Comparison of ENCODE assay signal across 1 cellular context in genomic region chr5:127022846-127023245, GRCh38.
TF ChIP-seq lines count a peak whose summit lies in the region.

No MANE protein-coding gene starts in this region.

TF ChIP-seq in HepG2, 621 proteins besides CTCF, POLR2A, EP300 and RAD21 (continued from another document and continues in another):
- TF ChIP-seq TFDP1 (CRISPR knock-in tag; IDR thresholded peaks at IDR 0.05; ENCODE audit: borderline replicate concordance), result peak; percentile 44; the same call in 1 of the 2 replicates
- TF ChIP-seq PATZ1 (CRISPR knock-in tag; IDR thresholded peaks at IDR 0.05), result peak; percentile 12; the same call in 1 of the 2 replicates
- peak; percentile 64; the same call in 1 of the 2 replicates for TF ChIP-seq SOX13 (IDR thresholded peaks at IDR 0.05)
- TF ChIP-seq SOX13 (CRISPR knock-in tag; conservative IDR thresholded peaks at IDR 0.05 in 1 of 2, IDR thresholded peaks at IDR 0.05 in 1 of 2), result peak in 1 of 2 experiments; percentile 93; a peak in 2 of 4 replicates
- TF ChIP-seq, protein P1, sequence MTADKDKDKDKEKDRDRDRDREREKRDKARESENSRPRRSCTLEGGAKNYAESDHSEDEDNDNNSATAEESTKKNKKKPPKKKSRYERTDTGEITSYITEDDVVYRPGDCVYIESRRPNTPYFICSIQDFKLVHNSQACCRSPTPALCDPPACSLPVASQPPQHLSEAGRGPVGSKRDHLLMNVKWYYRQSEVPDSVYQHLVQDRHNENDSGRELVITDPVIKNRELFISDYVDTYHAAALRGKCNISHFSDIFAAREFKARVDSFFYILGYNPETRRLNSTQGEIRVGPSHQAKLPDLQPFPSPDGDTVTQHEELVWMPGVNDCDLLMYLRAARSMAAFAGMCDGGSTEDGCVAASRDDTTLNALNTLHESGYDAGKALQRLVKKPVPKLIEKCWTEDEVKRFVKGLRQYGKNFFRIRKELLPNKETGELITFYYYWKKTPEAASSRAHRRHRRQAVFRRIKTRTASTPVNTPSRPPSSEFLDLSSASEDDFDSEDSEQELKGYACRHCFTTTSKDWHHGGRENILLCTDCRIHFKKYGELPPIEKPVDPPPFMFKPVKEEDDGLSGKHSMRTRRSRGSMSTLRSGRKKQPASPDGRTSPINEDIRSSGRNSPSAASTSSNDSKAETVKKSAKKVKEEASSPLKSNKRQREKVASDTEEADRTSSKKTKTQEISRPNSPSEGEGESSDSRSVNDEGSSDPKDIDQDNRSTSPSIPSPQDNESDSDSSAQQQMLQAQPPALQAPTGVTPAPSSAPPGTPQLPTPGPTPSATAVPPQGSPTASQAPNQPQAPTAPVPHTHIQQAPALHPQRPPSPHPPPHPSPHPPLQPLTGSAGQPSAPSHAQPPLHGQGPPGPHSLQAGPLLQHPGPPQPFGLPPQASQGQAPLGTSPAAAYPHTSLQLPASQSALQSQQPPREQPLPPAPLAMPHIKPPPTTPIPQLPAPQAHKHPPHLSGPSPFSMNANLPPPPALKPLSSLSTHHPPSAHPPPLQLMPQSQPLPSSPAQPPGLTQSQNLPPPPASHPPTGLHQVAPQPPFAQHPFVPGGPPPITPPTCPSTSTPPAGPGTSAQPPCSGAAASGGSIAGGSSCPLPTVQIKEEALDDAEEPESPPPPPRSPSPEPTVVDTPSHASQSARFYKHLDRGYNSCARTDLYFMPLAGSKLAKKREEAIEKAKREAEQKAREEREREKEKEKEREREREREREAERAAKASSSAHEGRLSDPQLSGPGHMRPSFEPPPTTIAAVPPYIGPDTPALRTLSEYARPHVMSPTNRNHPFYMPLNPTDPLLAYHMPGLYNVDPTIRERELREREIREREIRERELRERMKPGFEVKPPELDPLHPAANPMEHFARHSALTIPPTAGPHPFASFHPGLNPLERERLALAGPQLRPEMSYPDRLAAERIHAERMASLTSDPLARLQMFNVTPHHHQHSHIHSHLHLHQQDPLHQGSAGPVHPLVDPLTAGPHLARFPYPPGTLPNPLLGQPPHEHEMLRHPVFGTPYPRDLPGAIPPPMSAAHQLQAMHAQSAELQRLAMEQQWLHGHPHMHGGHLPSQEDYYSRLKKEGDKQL (CRISPR knock-in tag; IDR thresholded peaks at IDR 0.05; ENCODE audit: low read depth), result 0 out of 2 replicates have a peak, but pooled peaks have one; percentile 53
- peak; percentile 49; the same call in 1 of the 2 replicates for TF ChIP-seq TFE3 (CRISPR knock-in tag; IDR thresholded peaks at IDR 0.05)
- TF ChIP-seq IRF2 (CRISPR knock-in tag; IDR thresholded peaks at IDR 0.05), result 0 out of 2 replicates have a peak, but pooled peaks have one; percentile 54
- TF ChIP-seq PAXIP1 (CRISPR knock-in tag; conservative IDR thresholded peaks at IDR 0.05), result peak; percentile 86
- TF ChIP-seq NR2F2 (IDR thresholded peaks at IDR 0.05; ENCODE audit: borderline replicate concordance, low read depth), result peak; percentile 79
- TF ChIP-seq ZNF296 (CRISPR knock-in tag; conservative IDR thresholded peaks at IDR 0.05), result no peak
- TF ChIP-seq TBX3 (IDR thresholded peaks at IDR 0.05; ENCODE audit: borderline replicate concordance), result no peak
- no peak for TF ChIP-seq GLMP (CRISPR knock-in tag; IDR thresholded peaks at IDR 0.05; ENCODE audit: borderline replicate concordance)
- no peak for TF ChIP-seq ATF6 (CRISPR knock-in tag; conservative IDR thresholded peaks at IDR 0.05)
- TF ChIP-seq ZMYM4 (CRISPR knock-in tag; IDR thresholded peaks at IDR 0.05), result peak; percentile 49; the same call in 1 of the 2 replicates
- TF ChIP-seq SP2 (CRISPR knock-in tag; IDR thresholded peaks at IDR 0.05), result no peak
- TF ChIP-seq DMAP1 (CRISPR knock-in tag; IDR thresholded peaks at IDR 0.05), result peak; percentile 50; the same call in 1 of the 2 replicates
- TF ChIP-seq TBX2 (CRISPR knock-in tag; IDR thresholded peaks at IDR 0.05; ENCODE audit: borderline replicate concordance), result 0 out of 2 replicates have a peak, but pooled peaks have one; percentile 16
- TF ChIP-seq SMC3 (IDR thresholded peaks at IDR 0.05; ENCODE audit: low read length), result no peak
- TF ChIP-seq, protein P2, sequence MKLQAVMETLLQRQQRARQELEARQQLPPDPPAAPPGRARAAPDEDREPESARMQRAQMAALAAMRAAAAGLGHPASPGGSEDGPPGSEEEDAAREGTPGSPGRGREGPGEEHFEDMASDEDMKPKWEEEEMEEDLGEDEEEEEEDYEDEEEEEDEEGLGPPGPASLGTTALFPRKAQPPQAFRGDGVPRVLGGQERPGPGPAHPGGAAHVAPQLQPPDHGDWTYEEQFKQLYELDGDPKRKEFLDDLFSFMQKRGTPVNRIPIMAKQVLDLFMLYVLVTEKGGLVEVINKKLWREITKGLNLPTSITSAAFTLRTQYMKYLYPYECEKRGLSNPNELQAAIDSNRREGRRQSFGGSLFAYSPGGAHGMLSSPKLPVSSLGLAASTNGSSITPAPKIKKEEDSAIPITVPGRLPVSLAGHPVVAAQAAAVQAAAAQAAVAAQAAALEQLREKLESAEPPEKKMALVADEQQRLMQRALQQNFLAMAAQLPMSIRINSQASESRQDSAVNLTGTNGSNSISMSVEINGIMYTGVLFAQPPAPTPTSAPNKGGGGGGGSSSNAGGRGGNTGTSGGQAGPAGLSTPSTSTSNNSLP (IDR thresholded peaks at IDR 0.05; ENCODE audit: low read depth, low read length), result peak; percentile 11; the same call in 1 of the 2 replicates
- peak; percentile 49; the same call in 1 of the 2 replicates for TF ChIP-seq ZBTB20 (CRISPR knock-in tag; IDR thresholded peaks at IDR 0.05; ENCODE audit: borderline replicate concordance, low read depth)
- TF ChIP-seq, protein P3, sequence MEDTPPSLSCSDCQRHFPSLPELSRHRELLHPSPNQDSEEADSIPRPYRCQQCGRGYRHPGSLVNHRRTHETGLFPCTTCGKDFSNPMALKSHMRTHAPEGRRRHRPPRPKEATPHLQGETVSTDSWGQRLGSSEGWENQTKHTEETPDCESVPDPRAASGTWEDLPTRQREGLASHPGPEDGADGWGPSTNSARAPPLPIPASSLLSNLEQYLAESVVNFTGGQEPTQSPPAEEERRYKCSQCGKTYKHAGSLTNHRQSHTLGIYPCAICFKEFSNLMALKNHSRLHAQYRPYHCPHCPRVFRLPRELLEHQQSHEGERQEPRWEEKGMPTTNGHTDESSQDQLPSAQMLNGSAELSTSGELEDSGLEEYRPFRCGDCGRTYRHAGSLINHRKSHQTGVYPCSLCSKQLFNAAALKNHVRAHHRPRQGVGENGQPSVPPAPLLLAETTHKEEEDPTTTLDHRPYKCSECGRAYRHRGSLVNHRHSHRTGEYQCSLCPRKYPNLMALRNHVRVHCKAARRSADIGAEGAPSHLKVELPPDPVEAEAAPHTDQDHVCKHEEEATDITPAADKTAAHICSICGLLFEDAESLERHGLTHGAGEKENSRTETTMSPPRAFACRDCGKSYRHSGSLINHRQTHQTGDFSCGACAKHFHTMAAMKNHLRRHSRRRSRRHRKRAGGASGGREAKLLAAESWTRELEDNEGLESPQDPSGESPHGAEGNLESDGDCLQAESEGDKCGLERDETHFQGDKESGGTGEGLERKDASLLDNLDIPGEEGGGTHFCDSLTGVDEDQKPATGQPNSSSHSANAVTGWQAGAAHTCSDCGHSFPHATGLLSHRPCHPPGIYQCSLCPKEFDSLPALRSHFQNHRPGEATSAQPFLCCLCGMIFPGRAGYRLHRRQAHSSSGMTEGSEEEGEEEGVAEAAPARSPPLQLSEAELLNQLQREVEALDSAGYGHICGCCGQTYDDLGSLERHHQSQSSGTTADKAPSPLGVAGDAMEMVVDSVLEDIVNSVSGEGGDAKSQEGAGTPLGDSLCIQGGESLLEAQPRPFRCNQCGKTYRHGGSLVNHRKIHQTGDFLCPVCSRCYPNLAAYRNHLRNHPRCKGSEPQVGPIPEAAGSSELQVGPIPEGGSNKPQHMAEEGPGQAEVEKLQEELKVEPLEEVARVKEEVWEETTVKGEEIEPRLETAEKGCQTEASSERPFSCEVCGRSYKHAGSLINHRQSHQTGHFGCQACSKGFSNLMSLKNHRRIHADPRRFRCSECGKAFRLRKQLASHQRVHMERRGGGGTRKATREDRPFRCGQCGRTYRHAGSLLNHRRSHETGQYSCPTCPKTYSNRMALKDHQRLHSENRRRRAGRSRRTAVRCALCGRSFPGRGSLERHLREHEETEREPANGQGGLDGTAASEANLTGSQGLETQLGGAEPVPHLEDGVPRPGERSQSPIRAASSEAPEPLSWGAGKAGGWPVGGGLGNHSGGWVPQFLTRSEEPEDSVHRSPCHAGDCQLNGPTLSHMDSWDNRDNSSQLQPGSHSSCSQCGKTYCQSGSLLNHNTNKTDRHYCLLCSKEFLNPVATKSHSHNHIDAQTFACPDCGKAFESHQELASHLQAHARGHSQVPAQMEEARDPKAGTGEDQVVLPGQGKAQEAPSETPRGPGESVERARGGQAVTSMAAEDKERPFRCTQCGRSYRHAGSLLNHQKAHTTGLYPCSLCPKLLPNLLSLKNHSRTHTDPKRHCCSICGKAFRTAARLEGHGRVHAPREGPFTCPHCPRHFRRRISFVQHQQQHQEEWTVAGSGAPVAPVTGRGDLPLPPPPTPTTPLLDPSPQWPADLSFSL (CRISPR knock-in tag; IDR thresholded peaks at IDR 0.05), result no peak
- peak; percentile 66 for TF ChIP-seq MED1 (CRISPR knock-in tag; IDR thresholded peaks at IDR 0.05)
- peak; percentile 38; the same call in 1 of the 2 replicates for TF ChIP-seq SALL1 (CRISPR knock-in tag; IDR thresholded peaks at IDR 0.05)
- TF ChIP-seq RARA (CRISPR knock-in tag; IDR thresholded peaks at IDR 0.05), result peak; percentile 80
